Comparison of ENCODE assay signal across 1 cellular context in genomic region chr11:108008656-108009496, GRCh38.
TF ChIP-seq lines count a peak whose summit lies in the region.

CUL5 (plus strand) TSS chr11:108008898; CDS start chr11:108009349, 451 bp downstream.

TF ChIP-seq in HepG2, 621 proteins besides CTCF, POLR2A, EP300 and RAD21 (continued from another document and continues in another):
- TF ChIP-seq, protein P1, sequence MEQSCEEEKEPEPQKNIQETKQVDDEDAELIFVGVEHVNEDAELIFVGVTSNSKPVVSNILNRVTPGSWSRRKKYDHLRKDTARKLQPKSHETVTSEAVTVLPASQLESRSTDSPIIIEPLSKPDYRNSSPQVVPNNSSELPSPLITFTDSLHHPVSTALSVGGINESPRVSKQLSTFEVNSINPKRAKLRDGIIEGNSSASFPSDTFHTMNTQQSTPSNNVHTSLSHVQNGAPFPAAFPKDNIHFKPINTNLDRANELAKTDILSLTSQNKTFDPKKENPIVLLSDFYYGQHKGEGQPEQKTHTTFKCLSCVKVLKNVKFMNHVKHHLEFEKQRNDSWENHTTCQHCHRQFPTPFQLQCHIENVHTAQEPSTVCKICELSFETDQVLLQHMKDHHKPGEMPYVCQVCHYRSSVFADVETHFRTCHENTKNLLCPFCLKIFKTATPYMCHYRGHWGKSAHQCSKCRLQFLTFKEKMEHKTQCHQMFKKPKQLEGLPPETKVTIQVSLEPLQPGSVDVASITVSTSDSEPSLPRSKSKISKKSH (CRISPR knock-in tag; IDR thresholded peaks at IDR 0.05; ENCODE audit: borderline replicate concordance): peak; percentile 93
- TF ChIP-seq ZFAT (CRISPR knock-in tag; conservative IDR thresholded peaks at IDR 0.05): 0 out of 2 replicates have a peak, but pooled peaks have one; percentile 42
- TF ChIP-seq NKX3-1 (CRISPR knock-in tag; IDR thresholded peaks at IDR 0.05): peak; percentile 73
- TF ChIP-seq ZFP36 (IDR thresholded peaks at IDR 0.05; ENCODE audit: borderline replicate concordance, low read depth, low read length, partially characterized antibody): no peak
- TF ChIP-seq ZNF335 (CRISPR knock-in tag; IDR thresholded peaks at IDR 0.05): no peak
- TF ChIP-seq ZNF562 (CRISPR knock-in tag; IDR thresholded peaks at IDR 0.05; ENCODE audit: borderline replicate concordance): no peak
- peak; percentile 11; the same call in 1 of the 2 replicates for TF ChIP-seq ZNF143 (CRISPR knock-in tag; IDR thresholded peaks at IDR 0.05)
- TF ChIP-seq ZNF781 (CRISPR knock-in tag; IDR thresholded peaks at IDR 0.05; ENCODE audit: borderline replicate concordance, not compliant biosample characterization): peak; percentile 94
- peak; percentile 86 for TF ChIP-seq ZNF430 (CRISPR knock-in tag; IDR thresholded peaks at IDR 0.05)
- peak; percentile 73; the same call in 1 of the 2 replicates for TF ChIP-seq MTA1 (CRISPR knock-in tag; IDR thresholded peaks at IDR 0.05; ENCODE audit: borderline replicate concordance)
- peak; percentile 66; the same call in 1 of the 2 replicates for TF ChIP-seq SP4 (CRISPR knock-in tag; IDR thresholded peaks at IDR 0.05)
- TF ChIP-seq CREB1 (IDR thresholded peaks at IDR 0.05): peak; percentile 90
- TF ChIP-seq CREB1 (CRISPR knock-in tag; IDR thresholded peaks at IDR 0.05): no peak
- TF ChIP-seq, protein P2, sequence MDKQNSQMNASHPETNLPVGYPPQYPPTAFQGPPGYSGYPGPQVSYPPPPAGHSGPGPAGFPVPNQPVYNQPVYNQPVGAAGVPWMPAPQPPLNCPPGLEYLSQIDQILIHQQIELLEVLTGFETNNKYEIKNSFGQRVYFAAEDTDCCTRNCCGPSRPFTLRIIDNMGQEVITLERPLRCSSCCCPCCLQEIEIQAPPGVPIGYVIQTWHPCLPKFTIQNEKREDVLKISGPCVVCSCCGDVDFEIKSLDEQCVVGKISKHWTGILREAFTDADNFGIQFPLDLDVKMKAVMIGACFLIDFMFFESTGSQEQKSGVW (CRISPR knock-in tag; IDR thresholded peaks at IDR 0.05; ENCODE audit: borderline replicate concordance): no peak
- peak; percentile 57; the same call in 1 of the 2 replicates for TF ChIP-seq TSC22D2 (CRISPR knock-in tag; IDR thresholded peaks at IDR 0.05; ENCODE audit: borderline replicate concordance)
- no peak for TF ChIP-seq ZNF17 (CRISPR knock-in tag; IDR thresholded peaks at IDR 0.05)
- no peak for TF ChIP-seq HES4 (CRISPR knock-in tag; IDR thresholded peaks at IDR 0.05; ENCODE audit: borderline replicate concordance)
- TF ChIP-seq ZNF652 (CRISPR knock-in tag; IDR thresholded peaks at IDR 0.05; ENCODE audit: borderline replicate concordance, low read depth): no peak
- TF ChIP-seq ZC3H4 (CRISPR knock-in tag; IDR thresholded peaks at IDR 0.05; ENCODE audit: borderline replicate concordance): no peak; the same call in 1 of the 2 replicates
- peak; percentile 46; the same call in 1 of the 2 replicates for TF ChIP-seq ZBTB2 (CRISPR knock-in tag; IDR thresholded peaks at IDR 0.05; ENCODE audit: low read depth)
- peak; percentile 43 for TF ChIP-seq ZBTB33 (CRISPR knock-in tag; IDR thresholded peaks at IDR 0.05)
- peak; percentile 77 for TF ChIP-seq MEIS1 (CRISPR knock-in tag; IDR thresholded peaks at IDR 0.05; ENCODE audit: borderline replicate concordance)
- peak; percentile 94 for TF ChIP-seq BRD4 (CRISPR knock-in tag; IDR thresholded peaks at IDR 0.05)
- peak; percentile 94 for TF ChIP-seq RBM39 (IDR thresholded peaks at IDR 0.05; ENCODE audit: low read depth, low read length, poor library complexity, severe bottlenecking)
- peak; percentile 50; the same call in 1 of the 3 replicates for TF ChIP-seq MXI1 (IDR thresholded peaks at IDR 0.05; ENCODE audit: borderline replicate concordance, low read depth, low read length)
- no peak for TF ChIP-seq SRF (IDR thresholded peaks at IDR 0.05; ENCODE audit: low read depth, low read length)
- TF ChIP-seq ZNF496 (CRISPR knock-in tag; IDR thresholded peaks at IDR 0.05; ENCODE audit: insufficient replicate concordance): no peak
- TF ChIP-seq MLXIP (CRISPR knock-in tag; IDR thresholded peaks at IDR 0.05; ENCODE audit: borderline replicate concordance): no peak
- no peak for TF ChIP-seq SNAPC2 (CRISPR knock-in tag; IDR thresholded peaks at IDR 0.05)
- TF ChIP-seq NFE2 (CRISPR knock-in tag; IDR thresholded peaks at IDR 0.05): no peak
- no peak for TF ChIP-seq NCOA5 (CRISPR knock-in tag; IDR thresholded peaks at IDR 0.05)
- TF ChIP-seq, protein P3, sequence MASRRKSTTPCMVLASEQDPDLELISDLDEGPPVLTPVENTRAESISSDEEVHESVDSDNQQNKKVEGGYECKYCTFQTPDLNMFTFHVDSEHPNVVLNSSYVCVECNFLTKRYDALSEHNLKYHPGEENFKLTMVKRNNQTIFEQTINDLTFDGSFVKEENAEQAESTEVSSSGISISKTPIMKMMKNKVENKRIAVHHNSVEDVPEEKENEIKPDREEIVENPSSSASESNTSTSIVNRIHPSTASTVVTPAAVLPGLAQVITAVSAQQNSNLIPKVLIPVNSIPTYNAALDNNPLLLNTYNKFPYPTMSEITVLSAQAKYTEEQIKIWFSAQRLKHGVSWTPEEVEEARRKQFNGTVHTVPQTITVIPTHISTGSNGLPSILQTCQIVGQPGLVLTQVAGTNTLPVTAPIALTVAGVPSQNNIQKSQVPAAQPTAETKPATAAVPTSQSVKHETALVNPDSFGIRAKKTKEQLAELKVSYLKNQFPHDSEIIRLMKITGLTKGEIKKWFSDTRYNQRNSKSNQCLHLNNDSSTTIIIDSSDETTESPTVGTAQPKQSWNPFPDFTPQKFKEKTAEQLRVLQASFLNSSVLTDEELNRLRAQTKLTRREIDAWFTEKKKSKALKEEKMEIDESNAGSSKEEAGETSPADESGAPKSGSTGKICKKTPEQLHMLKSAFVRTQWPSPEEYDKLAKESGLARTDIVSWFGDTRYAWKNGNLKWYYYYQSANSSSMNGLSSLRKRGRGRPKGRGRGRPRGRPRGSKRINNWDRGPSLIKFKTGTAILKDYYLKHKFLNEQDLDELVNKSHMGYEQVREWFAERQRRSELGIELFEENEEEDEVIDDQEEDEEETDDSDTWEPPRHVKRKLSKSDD (CRISPR knock-in tag; IDR thresholded peaks at IDR 0.05; ENCODE audit: low read depth): 0 out of 2 replicates have a peak, but pooled peaks have one; percentile 25
- TF ChIP-seq CBX2 (IDR thresholded peaks at IDR 0.05; ENCODE audit: low read depth, low read length): no peak
- no peak; the same call in 1 of the 2 replicates for TF ChIP-seq CBX2 (CRISPR knock-in tag; IDR thresholded peaks at IDR 0.05; ENCODE audit: low read depth)
- peak; percentile 63 for TF ChIP-seq ELF3 (CRISPR knock-in tag; IDR thresholded peaks at IDR 0.05)
- peak; percentile 94; the same call in 1 of the 2 replicates for TF ChIP-seq MTF2 (CRISPR knock-in tag; IDR thresholded peaks at IDR 0.05; ENCODE audit: borderline replicate concordance)
- TF ChIP-seq YY1 (IDR thresholded peaks at IDR 0.05; ENCODE audit: insufficient read depth, insufficient replicate concordance, low read depth, low read length): peak; percentile 90
- TF ChIP-seq SCMH1 (CRISPR knock-in tag; IDR thresholded peaks at IDR 0.05; ENCODE audit: borderline replicate concordance): no peak
- peak; percentile 37 for TF ChIP-seq TFAP4 (IDR thresholded peaks at IDR 0.05; ENCODE audit: borderline replicate concordance, low read depth)
- peak; percentile 83; the same call in 1 of the 2 replicates for TF ChIP-seq ZSCAN29 (CRISPR knock-in tag; conservative IDR thresholded peaks at IDR 0.05)
- no peak; the same call in 1 of the 2 replicates for TF ChIP-seq GLMP (CRISPR knock-in tag; IDR thresholded peaks at IDR 0.05; ENCODE audit: borderline replicate concordance)
- TF ChIP-seq MYNN (CRISPR knock-in tag; IDR thresholded peaks at IDR 0.05; ENCODE audit: low read depth): 0 out of 2 replicates have a peak, but pooled peaks have one; percentile 42
- peak; percentile 89 for TF ChIP-seq MYC (CRISPR knock-in tag; IDR thresholded peaks at IDR 0.05; ENCODE audit: borderline replicate concordance)
- TF ChIP-seq, protein P4, sequence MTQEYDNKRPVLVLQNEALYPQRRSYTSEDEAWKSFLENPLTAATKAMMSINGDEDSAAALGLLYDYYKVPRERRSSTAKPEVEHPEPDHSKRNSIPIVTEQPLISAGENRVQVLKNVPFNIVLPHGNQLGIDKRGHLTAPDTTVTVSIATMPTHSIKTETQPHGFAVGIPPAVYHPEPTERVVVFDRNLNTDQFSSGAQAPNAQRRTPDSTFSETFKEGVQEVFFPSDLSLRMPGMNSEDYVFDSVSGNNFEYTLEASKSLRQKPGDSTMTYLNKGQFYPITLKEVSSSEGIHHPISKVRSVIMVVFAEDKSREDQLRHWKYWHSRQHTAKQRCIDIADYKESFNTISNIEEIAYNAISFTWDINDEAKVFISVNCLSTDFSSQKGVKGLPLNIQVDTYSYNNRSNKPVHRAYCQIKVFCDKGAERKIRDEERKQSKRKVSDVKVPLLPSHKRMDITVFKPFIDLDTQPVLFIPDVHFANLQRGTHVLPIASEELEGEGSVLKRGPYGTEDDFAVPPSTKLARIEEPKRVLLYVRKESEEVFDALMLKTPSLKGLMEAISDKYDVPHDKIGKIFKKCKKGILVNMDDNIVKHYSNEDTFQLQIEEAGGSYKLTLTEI (CRISPR knock-in tag; conservative IDR thresholded peaks at IDR 0.05): no peak
- no peak for TF ChIP-seq RARG (CRISPR knock-in tag; IDR thresholded peaks at IDR 0.05; ENCODE audit: low read depth)
- TF ChIP-seq PHF21A (CRISPR knock-in tag; IDR thresholded peaks at IDR 0.05): peak; percentile 56; the same call in 1 of the 2 replicates
- TF ChIP-seq TBL1XR1 (IDR thresholded peaks at IDR 0.05; ENCODE audit: borderline replicate concordance, low read length, partially characterized antibody): peak; percentile 35
- peak; percentile 84 for TF ChIP-seq ZNF883 (CRISPR knock-in tag; IDR thresholded peaks at IDR 0.05; ENCODE audit: not compliant biosample characterization)
- 0 out of 2 replicates have a peak, but pooled peaks have one; percentile 46 for TF ChIP-seq CREB3 (CRISPR knock-in tag; IDR thresholded peaks at IDR 0.05)
- TF ChIP-seq ZNF775 (CRISPR knock-in tag; IDR thresholded peaks at IDR 0.05; ENCODE audit: borderline replicate concordance): 0 out of 2 replicates have a peak, but pooled peaks have one; percentile 72
